Comparison of ENCODE assay signal across 16 cellular contexts in genomic region chr10:43973801-43974200, GRCh38.
A peak's percentile ranks its signal among the peaks of the same experiment; 100 is the strongest.
DNase-seq lines count a peak whose midpoint lies in the region; TF ChIP-seq lines count a peak whose summit lies in the region.
"Had no signal": no experiment of that assay in that cellular context is flagged by ENCODE, and none has a peak within 500 bp of the region (broad histone marks: within the 10 kb centered on the region; RNA-seq: fewer than 3 reads in every experiment).

No MANE protein-coding gene starts in this region.

- no peak for DNase-seq in endodermal cell
- DNase-seq in mesenchymal stem cell = no peak
- peak; percentile 62 for DNase-seq in posterior vena cava (ENCODE audit: low spot score)
- DNase-seq in SW 1271 (lab: John Stamatoyannopoulos, UW) = no peak
- no peak for DNase-seq in 8988T
- DNase-seq in anterior cingulate cortex (lab: John Stamatoyannopoulos, UW) = no peak
- no peak for DNase-seq in osteoblast (ENCODE audit: insufficient read length, low spot score, missing footprints)
- DNase-seq: Caco-2; CD4-positive, CD25-positive, alpha-beta regulatory T cell; CD8-positive, alpha-beta T cell; DMS153; DND-41; GOT3 had no signal

- no peak overlapping the region for H2AK5ac ChIP-seq in mesenchymal stem cell (ENCODE audit: low read length, severe bottlenecking)

- no peaks in the 10 kb centered on the region for H3K36me3 Mint-ChIP-seq in endodermal cell (ENCODE audit: low read depth)
- H3K36me3 Mint-ChIP-seq: CD4-positive, CD25-positive, alpha-beta regulatory T cell; CD8-positive, alpha-beta T cell had no signal

- H3K4me1 ChIP-seq in endodermal cell (ENCODE audit: control insufficient read depth, insufficient read depth, low read length) (no peaks in the 10 kb centered on the region), mesenchymal stem cell (ENCODE audit: control insufficient read depth, insufficient read depth, low read depth, low read length) (no peaks in the 10 kb centered on the region), osteoblast (ENCODE audit: insufficient read depth, low read length) (no peaks in the 10 kb centered on the region)
- H3K4me1 ChIP-seq: Caco-2 had no signal

- no peaks in the 10 kb centered on the region for H3K27me3 ChIP-seq in endodermal cell (ENCODE audit: control insufficient read depth, insufficient read depth, low read length, poor library complexity, severe bottlenecking)
- H3K27me3 ChIP-seq in mesenchymal stem cell (ENCODE audit: control insufficient read depth in 1 of 2, insufficient read depth in 1 of 2, low read length in 2 of 2) = peaks cover 7 to 18% of the 10 kb centered on the region in 2 experiments
- H3K27me3 ChIP-seq in osteoblast (ENCODE audit: insufficient read depth, low read length) = no peaks in the 10 kb centered on the region

- no peak overlapping the region for H3K27ac Mint-ChIP-seq in endodermal cell
- H3K27ac Mint-ChIP-seq: B cell; CD4-positive, CD25-positive, alpha-beta regulatory T cell; CD8-positive, alpha-beta T cell had no signal

- no peak overlapping the region for H2BK12ac ChIP-seq in mesenchymal stem cell (ENCODE audit: low read length in 2 of 2)

- H3K4me2 ChIP-seq in mesenchymal stem cell (ENCODE audit: low read length, poor library complexity, severe bottlenecking) (no peak overlapping the region), osteoblast (ENCODE audit: insufficient read depth, low read length) (no peak overlapping the region)
- H3K4me2 ChIP-seq: BLaER1 had no signal

- H4K91ac ChIP-seq in mesenchymal stem cell (ENCODE audit: low read length) = peak overlapping the region; percentile 52

- no peaks in the 10 kb centered on the region for H4K20me1 ChIP-seq in osteoblast (ENCODE audit: insufficient read depth, low read length)
- H4K20me1 ChIP-seq: BLaER1 had no signal

- no peak overlapping the region for H3K27ac ChIP-seq in endodermal cell (ENCODE audit: low read depth, low read length)
- H3K27ac ChIP-seq in mesenchymal stem cell (ENCODE audit: low read length, poor library complexity, severe bottlenecking) = no peak overlapping the region
- H3K27ac ChIP-seq in osteoblast (ENCODE audit: low read depth, low read length) = no peak overlapping the region
- H3K27ac ChIP-seq: BLaER1, C4-2B had no signal

- no peak overlapping the region for H3K14ac ChIP-seq in mesenchymal stem cell (ENCODE audit: low read length in 2 of 2)

- H3K9ac ChIP-seq in endodermal cell (ENCODE audit: extremely low read depth, low read length, poor library complexity, severe bottlenecking) (no peak overlapping the region), mesenchymal stem cell (ENCODE audit: low read length) (no peak overlapping the region)
- H3K9ac ChIP-seq: BLaER1 had no signal

- intact Hi-C loops in posterior vena cava (cut with DNase I) = no loop called here

- peak; percentile 21 for TF ChIP-seq CTCF in endodermal cell (conservative IDR thresholded peaks at IDR 0.05)
- TF ChIP-seq CTCF in osteoblast (IDR thresholded peaks at IDR 0.05; ENCODE audit: extremely low read depth, low read depth, low read length) = no peak

- no peak overlapping the region for H3K23ac ChIP-seq in mesenchymal stem cell (ENCODE audit: low read length in 2 of 2)

- H3K36me3 ChIP-seq in endodermal cell (ENCODE audit: control insufficient read depth, insufficient read depth, low read length) (no peaks in the 10 kb centered on the region), mesenchymal stem cell (ENCODE audit: control insufficient read depth in 1 of 2, insufficient read depth in 2 of 2, low read depth in 1 of 2, low read length in 2 of 2) (no peaks in the 10 kb centered on the region), osteoblast (ENCODE audit: insufficient read depth, low read length) (no peaks in the 10 kb centered on the region)
- H3K36me3 ChIP-seq: BLaER1 had no signal

- no peaks in the 10 kb centered on the region for H3K79me2 ChIP-seq in osteoblast (ENCODE audit: insufficient read depth, low read length)

- no peak overlapping the region for H2BK5ac ChIP-seq in mesenchymal stem cell (ENCODE audit: low read depth, low read length, poor library complexity, severe bottlenecking)

- no peak overlapping the region for H3K18ac ChIP-seq in mesenchymal stem cell (ENCODE audit: low read depth in 1 of 2, low read length in 2 of 2)

- peaks cover 2% of the 10 kb centered on the region for H3K27me3 Mint-ChIP-seq in endodermal cell (ENCODE audit: insufficient read depth)
- H3K27me3 Mint-ChIP-seq: CD4-positive, CD25-positive, alpha-beta regulatory T cell had no signal

- no peak overlapping the region for H3K4ac ChIP-seq in mesenchymal stem cell (ENCODE audit: low read depth in 1 of 2, low read length in 2 of 2)

- H3K4me3 ChIP-seq in endodermal cell (ENCODE audit: low read length) (no peak overlapping the region), mesenchymal stem cell (ENCODE audit: insufficient read depth in 1 of 2, low read depth in 1 of 2, low read length in 2 of 2) (no peak overlapping the region), osteoblast (ENCODE audit: insufficient read depth, low read length) (no peak overlapping the region)
- H3K4me3 ChIP-seq: BLaER1 had no signal

- H4K8ac ChIP-seq in mesenchymal stem cell (ENCODE audit: low read length) = no peak overlapping the region

- no peak overlapping the region for H2AFZ ChIP-seq in mesenchymal stem cell (ENCODE audit: low read depth, low read length)
- H2AFZ ChIP-seq in osteoblast (ENCODE audit: low read length) = no peak overlapping the region

- WGBS in endodermal cell (ENCODE audit: insufficient coverage in 1 of 2, insufficient read length in 1 of 2), 2 experiments = 91 to 100% methylated on average over 1 to 3 of the region's 3 CpGs
- 93% methylated on average over 3 of the region's 3 CpGs for WGBS in mesenchymal stem cell

- H2BK15ac ChIP-seq in mesenchymal stem cell (ENCODE audit: low read depth, poor library complexity, severe bottlenecking) = no peak overlapping the region

- H3K9me3 ChIP-seq in endodermal cell (ENCODE audit: control insufficient read depth, low read length) (no peaks in the 10 kb centered on the region), mesenchymal stem cell (ENCODE audit: control insufficient read depth, low read length) (no peaks in the 10 kb centered on the region), osteoblast (ENCODE audit: low read depth, low read length) (no peaks in the 10 kb centered on the region)
- H3K9me3 ChIP-seq: BLaER1, Caco-2 had no signal

- H3K4me3 Mint-ChIP-seq in endodermal cell = no peak overlapping the region
- H3K4me3 Mint-ChIP-seq: B cell; CD4-positive, CD25-positive, alpha-beta regulatory T cell; CD8-positive, alpha-beta T cell had no signal

- H2BK120ac ChIP-seq in mesenchymal stem cell (ENCODE audit: low read depth, low read length) = no peak overlapping the region

- no peaks in the 10 kb centered on the region for H3K9me3 Mint-ChIP-seq in endodermal cell
- H3K9me3 Mint-ChIP-seq: CD8-positive, alpha-beta T cell had no signal

- H3K79me1 ChIP-seq in mesenchymal stem cell (replicated peaks; ENCODE audit: low read length, poor library complexity, severe bottlenecking) = no peaks in the 10 kb centered on the region

- no peaks in the 10 kb centered on the region for H3K4me1 Mint-ChIP-seq in endodermal cell
- H3K4me1 Mint-ChIP-seq: B cell had no signal
